ENCODE assay signal across 7 cellular contexts in the genomic region with DNA sequence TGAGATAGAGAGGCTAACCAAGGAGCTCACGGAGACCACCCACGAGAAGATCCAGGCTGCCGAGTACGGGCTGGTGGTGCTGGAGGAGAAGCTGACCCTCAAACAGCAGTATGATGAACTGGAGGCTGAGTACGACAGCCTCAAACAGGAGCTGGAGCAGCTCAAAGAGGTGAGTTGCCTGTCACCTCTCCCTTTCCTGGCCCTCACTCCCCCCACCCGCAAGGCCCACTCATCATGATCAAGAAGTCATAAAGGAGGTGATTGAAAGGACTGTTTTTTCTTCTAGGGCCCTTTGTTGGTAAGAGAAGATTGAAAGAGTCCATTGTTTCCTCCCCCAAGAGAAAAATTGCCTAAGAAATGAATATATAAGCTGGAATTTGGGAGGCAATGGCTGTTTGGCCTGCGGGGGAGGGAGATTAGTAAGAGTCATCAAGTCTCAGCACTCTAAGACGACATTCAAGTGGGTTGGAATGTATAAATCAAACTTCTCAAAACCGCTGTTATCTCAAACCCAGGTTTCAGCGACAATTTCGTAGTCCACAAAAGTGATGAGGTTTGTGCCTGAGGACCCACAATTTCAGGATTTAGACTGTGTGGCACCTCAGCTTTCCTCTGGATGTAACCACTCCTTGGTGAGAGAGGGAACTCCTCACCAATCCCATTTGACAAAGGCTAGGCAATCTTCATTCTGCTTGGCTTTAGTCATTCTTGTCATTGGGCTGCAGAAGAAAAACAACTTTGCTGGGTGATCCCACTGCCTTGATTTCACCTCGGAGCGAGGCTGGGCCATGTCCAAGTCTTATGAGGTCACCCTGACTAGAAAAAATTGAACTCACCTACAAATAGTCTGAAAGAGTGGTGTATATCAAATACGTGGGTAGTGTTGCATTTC. TPM values are rescaled to one million over a fixed set of nuclear protein-coding genes. Genes with fewer than 3 reads are reported as not detected.
DNase-seq lines count a peak whose midpoint lies in the region; ATAC-seq, FAIRE-seq and TF ChIP-seq lines count a peak whose summit lies in the region.

No MANE protein-coding gene starts in this region.

- peaks cover 3% of the 10 kb centered on the region in 2 donors for H3K4me1 ChIP-seq in small intestine (ENCODE audit: control insufficient read depth in 2 of 2, insufficient read depth in 1 of 2, low read depth in 1 of 2, low read length in 1 of 2)

- H3K36me3 ChIP-seq in small intestine (ENCODE audit: control insufficient read depth in 2 of 2, insufficient read depth in 2 of 2, low read length in 2 of 2) = no peaks in the 10 kb centered on the region

- H3K9me3 ChIP-seq in small intestine (ENCODE audit: control insufficient read depth, low read depth) = no peaks in the 10 kb centered on the region

- H3K27ac ChIP-seq in small intestine (ENCODE audit: low read depth in 1 of 2, low read length in 1 of 2) = peak overlapping the region; percentile 50 to 88

- ATAC-seq in GM18498 (IDR thresholded peaks at IDR 0.05; ENCODE audit: unreplicated experiment) (peak; percentile 8), HG03064 (IDR thresholded peaks at IDR 0.05; ENCODE audit: low read depth, unreplicated experiment) (peak; percentile 10), SK-N-SH treated with all-trans-retinoic acid at 6 μM for 48 hours (peak; percentile 55), GM18873 (IDR thresholded peaks at IDR 0.05; ENCODE audit: low FRiP score, unreplicated experiment) (no peak)

- H3K4me3 ChIP-seq in small intestine (ENCODE audit: low read depth in 1 of 2, low read length in 2 of 2) = peak overlapping the region; percentile 69 to 78

- no peak for FAIRE-seq in small intestine (lab: Jason Lieb, UNC)

- DNase-seq in astrocyte of the hippocampus (ENCODE audit: low read depth, low spot score) (peak; percentile 79), iPS-NIHi7 (ENCODE audit: extremely low spot score) (peak; percentile 30), small intestine (peak; percentile 9)

- H3K27me3 ChIP-seq in small intestine (ENCODE audit: control insufficient read depth in 2 of 2, insufficient read depth in 2 of 2, low read length in 2 of 2) = no peaks in the 10 kb centered on the region

- 6 to 12% (median 8%) methylated on average over 14 of the region's 14 CpGs for WGBS in small intestine, 3 donors

TF ChIP-seq in SK-N-SH treated with all-trans-retinoic acid at 6 μM for 48 hours, 23 proteins besides CTCF, POLR2A, EP300 and RAD21:
- no peak for TF ChIP-seq RARB (CRISPR knock-in tag; IDR thresholded peaks at IDR 0.05)
- TF ChIP-seq ZNF70 (CRISPR knock-in tag; IDR thresholded peaks at IDR 0.05) = no peak
- TF ChIP-seq, protein P1, sequence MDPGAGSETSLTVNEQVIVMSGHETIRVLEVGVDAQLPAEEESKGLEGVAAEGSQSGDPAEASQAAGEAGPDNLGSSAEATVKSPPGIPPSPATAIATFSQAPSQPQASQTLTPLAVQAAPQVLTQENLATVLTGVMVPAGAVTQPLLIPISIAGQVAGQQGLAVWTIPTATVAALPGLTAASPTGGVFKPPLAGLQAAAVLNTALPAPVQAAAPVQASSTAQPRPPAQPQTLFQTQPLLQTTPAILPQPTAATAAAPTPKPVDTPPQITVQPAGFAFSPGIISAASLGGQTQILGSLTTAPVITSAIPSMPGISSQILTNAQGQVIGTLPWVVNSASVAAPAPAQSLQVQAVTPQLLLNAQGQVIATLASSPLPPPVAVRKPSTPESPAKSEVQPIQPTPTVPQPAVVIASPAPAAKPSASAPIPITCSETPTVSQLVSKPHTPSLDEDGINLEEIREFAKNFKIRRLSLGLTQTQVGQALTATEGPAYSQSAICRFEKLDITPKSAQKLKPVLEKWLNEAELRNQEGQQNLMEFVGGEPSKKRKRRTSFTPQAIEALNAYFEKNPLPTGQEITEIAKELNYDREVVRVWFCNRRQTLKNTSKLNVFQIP (CRISPR knock-in tag; IDR thresholded peaks at IDR 0.05; ENCODE audit: borderline replicate concordance, low read depth) = no peak

RNA-seq across cellular contexts. Expression of a gene that starts 1.0 kb away (rescaled TPM):
- 1 to 10 TPM in 2 of 3 donors, under 1 TPM in 1; 0.45 to 7.0 (median 1.6) TPM for polyA plus RNA-seq in small intestine

Comparison
In these comparisons a context has a peak if more than half of its experiments do, and no peak if none do; other contexts are left out.
1. DNase-seq: peak in every context shown above with its lines; median percentile 79 in astrocyte of the hippocampus; 30 in iPS-NIHi7; 9 in small intestine.